ENCODE assay signal across 8 cellular contexts in genomic region chr2:160406591-160407392, GRCh38.
DNase-seq lines count a peak whose midpoint lies in the region; ATAC-seq and TF ChIP-seq lines count a peak whose summit lies in the region.

No MANE protein-coding gene starts in this region.

- H3K4me2 ChIP-seq in hepatocyte, result peak overlapping the region; percentile 73

- 2% methylated on average over 38 of the region's 39 CpGs for WGBS in hepatocyte (ENCODE audit: low lambda C conversion rate, missing lambda C conversion rate)

- H3K27ac ChIP-seq in angular gyrus (ENCODE audit: low read depth, low read length), result peak overlapping the region; percentile 45
- H3K27ac ChIP-seq in hepatocyte, result peak overlapping the region; percentile 98

- H2AFZ ChIP-seq in hepatocyte, result peak overlapping the region; percentile 29

- peaks cover 19% of the 10 kb centered on the region for H4K20me1 ChIP-seq in hepatocyte (ENCODE audit: insufficient read depth, poor library complexity, severe bottlenecking)

- in situ Hi-C loops in Caki2 (cut with HindIII; ENCODE audit: low pct_unique_long_range_greater_than_20kb, low sequenced_read_pairs), result no loop called here

- intact Hi-C loops in sciatic nerve (cut with DNase I), result no loop called here

- no peaks in the 10 kb centered on the region for H3K9me2 ChIP-seq in hepatocyte (replicated peaks; ENCODE audit: insufficient read depth)

- peak; percentile 53 for ATAC-seq in GM21526 (IDR thresholded peaks at IDR 0.05; ENCODE audit: low FRiP score, unreplicated experiment)
- peak; percentile 72 for ATAC-seq in sciatic nerve

- H3K4me1 ChIP-seq in hepatocyte (ENCODE audit: insufficient read depth), result peaks cover 42% of the 10 kb centered on the region

- H3K9me3 ChIP-seq in hepatocyte (ENCODE audit: low read depth), result no peaks in the 10 kb centered on the region

- H3K27me3 ChIP-seq in hepatocyte, result no peaks in the 10 kb centered on the region

- no peak for TF ChIP-seq CTCF in hepatocyte (IDR thresholded peaks at IDR 0.05; ENCODE audit: poor library complexity)

- peak; percentile 88 for DNase-seq in Caki2 (ENCODE audit: low read depth)
- DNase-seq in Jurkat, Clone E6-1 (ENCODE audit: low read depth, low spot score), result peak; percentile 89
- DNase-seq in SW 1271 (lab: John Stamatoyannopoulos, UW), result peak; percentile 18 to 73
- DNase-seq in hepatocyte (ENCODE audit: low spot score), result peak; percentile 69
- DNase-seq in sciatic nerve (ENCODE audit: low spot score), result peak; percentile 70
- no peak for DNase-seq in RKO (ENCODE audit: low spot score)

- no peaks in the 10 kb centered on the region for H3K36me3 ChIP-seq in hepatocyte (replicated peaks; ENCODE audit: insufficient read depth, low read depth)

- peak overlapping the region; percentile 72 for H3K4me3 ChIP-seq in Jurkat, Clone E6-1 (ENCODE audit: low read length)
- peak overlapping the region; percentile 86 for H3K4me3 ChIP-seq in hepatocyte

- peaks cover 82% of the 10 kb centered on the region for H3K79me2 ChIP-seq in hepatocyte
